In the genomic region with DNA sequence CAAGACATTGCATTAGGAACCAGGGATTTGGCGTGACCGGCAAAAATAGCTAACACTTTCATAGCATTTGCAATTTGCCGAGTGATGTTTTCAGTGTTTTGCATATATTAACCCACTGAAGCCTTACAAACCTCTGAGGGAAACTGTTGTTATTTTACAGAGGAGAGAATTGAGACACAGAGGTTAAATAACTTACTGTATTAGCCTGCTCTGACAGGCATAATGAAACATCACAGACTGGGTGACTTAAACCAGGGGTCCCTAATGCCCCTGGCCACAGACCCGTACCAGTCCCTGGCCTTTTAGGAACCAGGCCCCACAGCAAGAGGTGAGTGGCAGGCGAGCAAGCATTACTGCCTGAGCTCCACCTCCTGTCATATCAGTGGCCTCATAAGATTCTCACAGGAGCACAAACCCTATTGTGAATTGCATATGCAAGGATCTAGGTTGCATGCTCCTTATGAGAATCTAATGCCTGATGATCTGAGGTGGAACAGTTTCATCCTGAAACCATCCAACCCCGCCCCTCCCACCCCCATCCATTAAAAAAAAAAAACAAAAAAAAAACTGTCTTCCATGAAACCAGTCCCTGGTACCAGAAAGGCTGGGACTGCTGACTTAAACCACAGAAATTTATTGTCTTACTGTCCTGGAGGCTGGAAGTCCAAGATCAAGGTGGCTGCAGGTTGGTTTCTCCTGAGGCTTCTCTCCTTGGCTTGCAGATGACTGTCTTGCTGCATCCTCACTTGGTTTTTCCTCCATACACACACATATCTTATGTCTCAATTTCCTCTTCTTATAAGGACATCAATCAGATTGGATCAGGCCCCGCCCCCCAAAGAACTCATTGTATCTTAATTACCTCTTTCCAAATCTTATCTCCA, we compare ENCODE assay signal across 12 cellular contexts.
A peak's percentile ranks its signal among the peaks of the same experiment; 100 is the strongest.
DNase-seq lines count a peak whose midpoint lies in the region; ATAC-seq and TF ChIP-seq lines count a peak whose summit lies in the region.
"Had no signal": no experiment of that assay in that cellular context is flagged by ENCODE, and none has a peak within 500 bp of the region (broad histone marks: within the 10 kb centered on the region; RNA-seq: fewer than 3 reads in every experiment).

No MANE protein-coding gene starts in this region.

- H3K27me3 Mint-ChIP-seq in activated T-helper 17 cell treated with anti-CD3 and anti-CD28 coated beads, Interleukin-2, amount 50 U/mL, for 72 hours = no peaks in the 10 kb centered on the region

- peak overlapping the region; percentile 23; the same call in 1 of the 2 replicates for H3K4me3 ChIP-seq in GM12864 (ENCODE audit: low read depth, low read length)
- H3K4me3 ChIP-seq in H7 (ENCODE audit: insufficient read depth, low read depth, low read length) = no peak overlapping the region
- H3K4me3 ChIP-seq: tibial nerve had no signal

- peaks cover 50% of the 10 kb centered on the region for H3K4me1 Mint-ChIP-seq in activated T-helper 17 cell treated with anti-CD3 and anti-CD28 coated beads, Interleukin-2, amount 50 U/mL, for 72 hours

- H3K36me3 ChIP-seq in H7 (replicated peaks; ENCODE audit: control insufficient read depth, insufficient read depth, low read length) = no peaks in the 10 kb centered on the region
- H3K36me3 ChIP-seq: tibial nerve had no signal

- H3K9me3 Mint-ChIP-seq in activated T-helper 17 cell treated with anti-CD3 and anti-CD28 coated beads, Interleukin-2, amount 50 U/mL, for 72 hours = no peaks in the 10 kb centered on the region

- ATAC-seq in GM19043 (IDR thresholded peaks at IDR 0.05; ENCODE audit: low read depth, unreplicated experiment) (peak; percentile 46), HG02870 (IDR thresholded peaks at IDR 0.05; ENCODE audit: unreplicated experiment) (peak; percentile 47)
- ATAC-seq in activated T-helper 17 cell treated with anti-CD3 and anti-CD28 coated beads, Interleukin-2, amount 50 U/mL, for 72 hours (replicated peaks) = no peak

- peak overlapping the region; percentile 24 for H3K27ac Mint-ChIP-seq in activated T-helper 17 cell treated with anti-CD3 and anti-CD28 coated beads, Interleukin-2, amount 50 U/mL, for 72 hours

- no peak for DNase-seq in GM12864 (ENCODE audit: low read depth)
- DNase-seq in H7 = no peak
- DNase-seq in DMS79 treated with DMSO at 0.1 percent for 48 hours (lab: John Stamatoyannopoulos, UW) = no peak
- DNase-seq in stimulated activated CD4-positive, alpha-beta T cell treated with anti-CD3 and anti-CD28 coated beads, Interleukin-1b, Interleukin-23, amount 100 ng/mL, for 48 hours = no peak
- no peak for DNase-seq in activated CD4-positive, CD25-positive, alpha-beta regulatory T cell (lab: John Stamatoyannopoulos, UW)
- DNase-seq: DMS53; NCI-H146; stimulated activated CD4-positive, alpha-beta T cell treated with anti-CD3 and anti-CD28 coated beads, Interleukin-4, amount 100 ng/mL, for 4 hours had no signal

- TF ChIP-seq CTCF in GM12864 (IDR thresholded peaks at IDR 0.05; ENCODE audit: low read depth, low read length, missing control alignments) = no peak

- peaks cover 27% of the 10 kb centered on the region for H3K36me3 Mint-ChIP-seq in activated T-helper 17 cell treated with anti-CD3 and anti-CD28 coated beads, Interleukin-2, amount 50 U/mL, for 72 hours (ENCODE audit: low read depth)

- H3K4me3 Mint-ChIP-seq in activated T-helper 17 cell treated with anti-CD3 and anti-CD28 coated beads, Interleukin-2, amount 50 U/mL, for 72 hours = peak overlapping the region; percentile 2

- H3K27me3 ChIP-seq in H7 (ENCODE audit: control insufficient read depth, insufficient read depth, low read length) = no peaks in the 10 kb centered on the region
- H3K27me3 ChIP-seq: tibial nerve had no signal
